1 cellular context compared by ENCODE assay signal in the genomic region with DNA sequence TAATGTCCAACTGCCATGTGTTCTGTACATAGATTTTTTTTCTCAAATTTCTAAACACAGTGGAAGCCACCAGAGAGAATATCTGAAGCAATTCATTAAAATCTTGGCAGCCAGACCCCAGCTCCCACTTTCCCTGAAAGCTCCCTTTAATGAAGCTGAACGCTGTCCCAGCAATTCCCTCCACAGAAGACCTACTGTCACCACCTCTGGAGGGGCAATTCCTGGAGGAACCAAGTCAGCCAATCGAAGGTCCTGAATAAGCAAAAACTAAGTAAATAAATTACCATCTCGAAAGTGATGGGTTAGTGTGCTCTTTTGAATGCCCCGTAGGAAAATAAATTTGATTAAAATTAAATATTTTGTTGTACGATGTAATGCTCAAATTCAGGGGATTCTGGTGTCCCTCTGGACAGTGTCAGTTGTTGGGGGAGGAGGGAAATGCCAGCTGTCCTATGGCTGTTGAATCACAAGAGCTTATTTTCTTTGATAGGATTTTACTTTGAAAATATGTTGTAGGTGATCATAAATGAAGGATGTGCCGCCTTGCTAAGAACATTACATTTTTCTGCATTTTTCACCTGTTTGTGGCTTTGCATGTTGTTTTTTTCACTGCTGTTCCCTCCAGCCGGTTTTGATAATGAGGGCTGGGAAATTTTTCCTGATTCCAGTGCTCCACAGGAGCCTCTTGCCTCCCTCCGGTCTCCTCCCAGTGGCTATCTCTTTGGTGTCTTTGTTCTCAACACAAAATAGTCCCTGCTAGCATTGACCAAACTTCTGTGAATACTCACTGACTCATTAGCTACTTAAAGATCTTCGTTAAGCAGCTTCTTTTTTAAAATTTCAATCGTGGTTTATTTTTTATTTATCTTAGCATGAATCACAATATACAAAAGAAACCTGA.
A peak's percentile ranks its signal among the peaks of the same experiment; 100 is the strongest.
TF ChIP-seq lines count a peak whose summit lies in the region.

No MANE protein-coding gene starts in this region.

TF ChIP-seq in H1, 55 proteins besides CTCF, POLR2A, EP300 and RAD21 (continued from another document):
- TF ChIP-seq, protein P1, sequence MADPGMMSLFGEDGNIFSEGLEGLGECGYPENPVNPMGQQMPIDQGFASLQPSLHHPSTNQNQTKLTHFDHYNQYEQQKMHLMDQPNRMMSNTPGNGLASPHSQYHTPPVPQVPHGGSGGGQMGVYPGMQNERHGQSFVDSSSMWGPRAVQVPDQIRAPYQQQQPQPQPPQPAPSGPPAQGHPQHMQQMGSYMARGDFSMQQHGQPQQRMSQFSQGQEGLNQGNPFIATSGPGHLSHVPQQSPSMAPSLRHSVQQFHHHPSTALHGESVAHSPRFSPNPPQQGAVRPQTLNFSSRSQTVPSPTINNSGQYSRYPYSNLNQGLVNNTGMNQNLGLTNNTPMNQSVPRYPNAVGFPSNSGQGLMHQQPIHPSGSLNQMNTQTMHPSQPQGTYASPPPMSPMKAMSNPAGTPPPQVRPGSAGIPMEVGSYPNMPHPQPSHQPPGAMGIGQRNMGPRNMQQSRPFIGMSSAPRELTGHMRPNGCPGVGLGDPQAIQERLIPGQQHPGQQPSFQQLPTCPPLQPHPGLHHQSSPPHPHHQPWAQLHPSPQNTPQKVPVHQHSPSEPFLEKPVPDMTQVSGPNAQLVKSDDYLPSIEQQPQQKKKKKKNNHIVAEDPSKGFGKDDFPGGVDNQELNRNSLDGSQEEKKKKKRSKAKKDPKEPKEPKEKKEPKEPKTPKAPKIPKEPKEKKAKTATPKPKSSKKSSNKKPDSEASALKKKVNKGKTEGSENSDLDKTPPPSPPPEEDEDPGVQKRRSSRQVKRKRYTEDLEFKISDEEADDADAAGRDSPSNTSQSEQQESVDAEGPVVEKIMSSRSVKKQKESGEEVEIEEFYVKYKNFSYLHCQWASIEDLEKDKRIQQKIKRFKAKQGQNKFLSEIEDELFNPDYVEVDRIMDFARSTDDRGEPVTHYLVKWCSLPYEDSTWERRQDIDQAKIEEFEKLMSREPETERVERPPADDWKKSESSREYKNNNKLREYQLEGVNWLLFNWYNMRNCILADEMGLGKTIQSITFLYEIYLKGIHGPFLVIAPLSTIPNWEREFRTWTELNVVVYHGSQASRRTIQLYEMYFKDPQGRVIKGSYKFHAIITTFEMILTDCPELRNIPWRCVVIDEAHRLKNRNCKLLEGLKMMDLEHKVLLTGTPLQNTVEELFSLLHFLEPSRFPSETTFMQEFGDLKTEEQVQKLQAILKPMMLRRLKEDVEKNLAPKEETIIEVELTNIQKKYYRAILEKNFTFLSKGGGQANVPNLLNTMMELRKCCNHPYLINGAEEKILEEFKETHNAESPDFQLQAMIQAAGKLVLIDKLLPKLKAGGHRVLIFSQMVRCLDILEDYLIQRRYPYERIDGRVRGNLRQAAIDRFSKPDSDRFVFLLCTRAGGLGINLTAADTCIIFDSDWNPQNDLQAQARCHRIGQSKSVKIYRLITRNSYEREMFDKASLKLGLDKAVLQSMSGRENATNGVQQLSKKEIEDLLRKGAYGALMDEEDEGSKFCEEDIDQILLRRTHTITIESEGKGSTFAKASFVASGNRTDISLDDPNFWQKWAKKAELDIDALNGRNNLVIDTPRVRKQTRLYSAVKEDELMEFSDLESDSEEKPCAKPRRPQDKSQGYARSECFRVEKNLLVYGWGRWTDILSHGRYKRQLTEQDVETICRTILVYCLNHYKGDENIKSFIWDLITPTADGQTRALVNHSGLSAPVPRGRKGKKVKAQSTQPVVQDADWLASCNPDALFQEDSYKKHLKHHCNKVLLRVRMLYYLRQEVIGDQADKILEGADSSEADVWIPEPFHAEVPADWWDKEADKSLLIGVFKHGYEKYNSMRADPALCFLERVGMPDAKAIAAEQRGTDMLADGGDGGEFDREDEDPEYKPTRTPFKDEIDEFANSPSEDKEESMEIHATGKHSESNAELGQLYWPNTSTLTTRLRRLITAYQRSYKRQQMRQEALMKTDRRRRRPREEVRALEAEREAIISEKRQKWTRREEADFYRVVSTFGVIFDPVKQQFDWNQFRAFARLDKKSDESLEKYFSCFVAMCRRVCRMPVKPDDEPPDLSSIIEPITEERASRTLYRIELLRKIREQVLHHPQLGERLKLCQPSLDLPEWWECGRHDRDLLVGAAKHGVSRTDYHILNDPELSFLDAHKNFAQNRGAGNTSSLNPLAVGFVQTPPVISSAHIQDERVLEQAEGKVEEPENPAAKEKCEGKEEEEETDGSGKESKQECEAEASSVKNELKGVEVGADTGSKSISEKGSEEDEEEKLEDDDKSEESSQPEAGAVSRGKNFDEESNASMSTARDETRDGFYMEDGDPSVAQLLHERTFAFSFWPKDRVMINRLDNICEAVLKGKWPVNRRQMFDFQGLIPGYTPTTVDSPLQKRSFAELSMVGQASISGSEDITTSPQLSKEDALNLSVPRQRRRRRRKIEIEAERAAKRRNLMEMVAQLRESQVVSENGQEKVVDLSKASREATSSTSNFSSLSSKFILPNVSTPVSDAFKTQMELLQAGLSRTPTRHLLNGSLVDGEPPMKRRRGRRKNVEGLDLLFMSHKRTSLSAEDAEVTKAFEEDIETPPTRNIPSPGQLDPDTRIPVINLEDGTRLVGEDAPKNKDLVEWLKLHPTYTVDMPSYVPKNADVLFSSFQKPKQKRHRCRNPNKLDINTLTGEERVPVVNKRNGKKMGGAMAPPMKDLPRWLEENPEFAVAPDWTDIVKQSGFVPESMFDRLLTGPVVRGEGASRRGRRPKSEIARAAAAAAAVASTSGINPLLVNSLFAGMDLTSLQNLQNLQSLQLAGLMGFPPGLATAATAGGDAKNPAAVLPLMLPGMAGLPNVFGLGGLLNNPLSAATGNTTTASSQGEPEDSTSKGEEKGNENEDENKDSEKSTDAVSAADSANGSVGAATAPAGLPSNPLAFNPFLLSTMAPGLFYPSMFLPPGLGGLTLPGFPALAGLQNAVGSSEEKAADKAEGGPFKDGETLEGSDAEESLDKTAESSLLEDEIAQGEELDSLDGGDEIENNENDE (IDR thresholded peaks at IDR 0.05; ENCODE audit: insufficient replicate concordance, low read length) = peak; percentile 89
